In genomic region chr17:48908853-48909394, GRCh38 we compare ENCODE assay signal across 8 cellular contexts. TPM values are rescaled to one million over a fixed set of nuclear protein-coding genes. Genes with fewer than 3 reads are reported as not detected.
DNase-seq lines count a peak whose midpoint lies in the region; ATAC-seq and TF ChIP-seq lines count a peak whose summit lies in the region.

No MANE protein-coding gene starts in this region.

- H2AFZ ChIP-seq in PC-3 (ENCODE audit: low read length), result peak overlapping the region; percentile 56

- no peaks in the 10 kb centered on the region for H3K9me3 Mint-ChIP-seq in CD4-positive, alpha-beta T cell
- H3K9me3 Mint-ChIP-seq in naive thymus-derived CD8-positive, alpha-beta T cell, result no peaks in the 10 kb centered on the region
- peaks cover 0 to 3% of the 10 kb centered on the region in 2 donors for H3K9me3 Mint-ChIP-seq in stimulated activated naive B cell treated with anti-CD40 and anti-IgM and Interleukin-4, amounts not matched to agents 10 μg/mL and 1 μg/mL and 100 μg/mL, for 72 hours

- H3K4me1 Mint-ChIP-seq in CD4-positive, alpha-beta T cell (ENCODE audit: low read depth), result peaks cover 60% of the 10 kb centered on the region
- H3K4me1 Mint-ChIP-seq in naive thymus-derived CD8-positive, alpha-beta T cell, result peaks cover 29 to 59% (median 54%) of the 10 kb centered on the region in 4 donors
- peaks cover 39 to 50% of the 10 kb centered on the region in 2 donors for H3K4me1 Mint-ChIP-seq in stimulated activated naive B cell treated with anti-CD40 and anti-IgM and Interleukin-4, amounts not matched to agents 10 μg/mL and 1 μg/mL and 100 μg/mL, for 72 hours

- peak overlapping the region; percentile 85 for H3K4me3 ChIP-seq in PC-3 (ENCODE audit: low read length)

- intact Hi-C loops in CD4-positive, alpha-beta T cell (cut with DNase I, micrococcal nuclease), result loop anchor here (1.0 to 2.0 kb wide), 2 partner anchors 17 to 36 kb away; partner anchors contain the start of genes ATP5MC1 (in 2 of the 2) and SNF8 (in 1 of the 2)
- intact Hi-C loops in PC-3 (cut with micrococcal nuclease), result loop anchor here (1.0 kb wide), 1 partner anchor 17 kb away; the partner anchor contains the start of gene ATP5MC1

- no peaks in the 10 kb centered on the region for H3K27me3 Mint-ChIP-seq in CD4-positive, alpha-beta T cell
- no peaks in the 10 kb centered on the region for H3K27me3 Mint-ChIP-seq in naive thymus-derived CD8-positive, alpha-beta T cell
- no peaks in the 10 kb centered on the region for H3K27me3 Mint-ChIP-seq in stimulated activated naive B cell treated with anti-CD40 and anti-IgM and Interleukin-4, amounts not matched to agents 10 μg/mL and 1 μg/mL and 100 μg/mL, for 72 hours

- peak overlapping the region; percentile 86 for H3K27ac ChIP-seq in CD4-positive, alpha-beta T cell (ENCODE audit: low read depth, low read length)
- peak overlapping the region; percentile 74 for H3K27ac ChIP-seq in PC-3 (ENCODE audit: low read length)

- peak; percentile 31 for ATAC-seq in CD4-positive, alpha-beta T cell (ENCODE audit: poor library complexity)
- ATAC-seq in GM21390 (IDR thresholded peaks at IDR 0.05; ENCODE audit: unreplicated experiment) (peak; percentile 39), PC-3 (peak; percentile 60)
- peak; percentile 41 to 51 for ATAC-seq in naive thymus-derived CD8-positive, alpha-beta T cell
- peak; percentile 60 to 66 for ATAC-seq in stimulated activated naive B cell treated with anti-CD40 and anti-IgM and Interleukin-4, amounts not matched to agents 10 μg/mL and 1 μg/mL and 100 μg/mL, for 72 hours (replicated peaks)

- H3K4me2 ChIP-seq in PC-3 (ENCODE audit: low read length), result peak overlapping the region; percentile 89

- no TSS peak for BruUV-seq in PC-3 (replicated peaks; lab: Mats Ljungman, UMichigan)

- H3K4me3 Mint-ChIP-seq in CD4-positive, alpha-beta T cell, result peak overlapping the region; percentile 95
- H3K4me3 Mint-ChIP-seq in naive thymus-derived CD8-positive, alpha-beta T cell, result peak overlapping the region; percentile 82 to 94 (median 91)
- peak overlapping the region; percentile 91 to 100 for H3K4me3 Mint-ChIP-seq in stimulated activated naive B cell treated with anti-CD40 and anti-IgM and Interleukin-4, amounts not matched to agents 10 μg/mL and 1 μg/mL and 100 μg/mL, for 72 hours

- H3K4me1 ChIP-seq in PC-3 (ENCODE audit: insufficient read depth, low read length), result peaks cover 36% of the 10 kb centered on the region

- H3K27me3 ChIP-seq in CD4-positive, alpha-beta T cell (ENCODE audit: control insufficient read depth, insufficient read depth, low read length), result no peaks in the 10 kb centered on the region
- H3K27me3 ChIP-seq in PC-3 (ENCODE audit: low read length), result no peaks in the 10 kb centered on the region

- H3K36me3 Mint-ChIP-seq in CD4-positive, alpha-beta T cell (ENCODE audit: low read depth), result peaks cover 57% of the 10 kb centered on the region
- peaks cover 0 to 41% (median 4%) of the 10 kb centered on the region in 3 donors for H3K36me3 Mint-ChIP-seq in naive thymus-derived CD8-positive, alpha-beta T cell
- peaks cover 39 to 47% of the 10 kb centered on the region in 2 donors for H3K36me3 Mint-ChIP-seq in stimulated activated naive B cell treated with anti-CD40 and anti-IgM and Interleukin-4, amounts not matched to agents 10 μg/mL and 1 μg/mL and 100 μg/mL, for 72 hours

- peak overlapping the region; percentile 94 for H3K9ac ChIP-seq in PC-3 (ENCODE audit: low read length)

- POLR2A ChIA-PET in CD4-positive, alpha-beta T cell (lab: Charles Lee), result interaction anchor here (1.5 to 4.9 kb wide), 3 partner anchors 11 to 36 kb away, joined by 4 to 112 read pairs (median 23); partner anchors contain the start of genes ATP5MC1 and SNF8
- POLR2A ChIA-PET in PC-3 (lab: Charles Lee; ENCODE audit: unreplicated experiment), result no interaction called here
- POLR2A ChIA-PET in naive thymus-derived CD8-positive, alpha-beta T cell (lab: Charles Lee), result interaction anchor here (0.7 to 3.4 kb wide), 9 partner anchors 10 to 102 kb away, joined by 3 to 75 read pairs (median 5); partner anchors contain the start of genes ATP5MC1, SNF8 and TTLL6

- no peak for TF ChIP-seq CTCF in CD4-positive, alpha-beta T cell (IDR thresholded peaks at IDR 0.05)
- TF ChIP-seq CTCF in PC-3 (conservative IDR thresholded peaks at IDR 0.05; ENCODE audit: low read depth, low read length), result no peak

- peaks cover 62% of the 10 kb centered on the region for H3K79me2 ChIP-seq in PC-3 (ENCODE audit: low read length)

- CTCF ChIA-PET in CD4-positive, alpha-beta T cell (lab: Charles Lee), result interaction anchor here (0.6 to 1.5 kb wide), 3 partner anchors 24 to 83 kb away, joined by 4 to 7 read pairs (median 5); no protein-coding TSS in a partner anchor
- CTCF ChIA-PET in PC-3 (lab: Charles Lee), result interaction anchor here (1.6 kb wide), 1 partner anchor 24 kb away, joined by 9 read pairs; no protein-coding TSS in a partner anchor

- peaks cover 34% of the 10 kb centered on the region for H3K36me3 ChIP-seq in PC-3 (ENCODE audit: low read depth, low read length)

- H3K9me3 ChIP-seq in CD4-positive, alpha-beta T cell (ENCODE audit: control insufficient read depth, low read length), result no peaks in the 10 kb centered on the region
- no peaks in the 10 kb centered on the region for H3K9me3 ChIP-seq in PC-3 (ENCODE audit: low read length)

- DNase-seq in CD4-positive, alpha-beta T cell, result peak; percentile 50 to 79 (median 74)
- DNase-seq in HuH-7 (ENCODE audit: low spot score) (peak; percentile 94), PC-3 (peak; percentile 91), activated T-helper 1 cell treated with Interleukin-2 at 50 U/mL for 16 hours (ENCODE audit: low read depth) (peak; percentile 67), fibroblast of gingiva (ENCODE audit: low read depth) (peak; percentile 84)
- DNase-seq in naive thymus-derived CD8-positive, alpha-beta T cell, result peak; percentile 67 to 94 (median 78)
- peak; percentile 75 for DNase-seq in stimulated activated naive B cell treated with anti-CD40 and anti-IgM and Interleukin-4, amounts not matched to agents 10 μg/mL and 1 μg/mL and 100 μg/mL, for 72 hours

- H3K9me2 ChIP-seq in PC-3 (replicated peaks; ENCODE audit: low read length), result no peaks in the 10 kb centered on the region

- H4K20me1 ChIP-seq in PC-3 (ENCODE audit: low read length), result peaks cover 43% of the 10 kb centered on the region

- no peaks in the 10 kb centered on the region for H3F3A ChIP-seq in PC-3 (ENCODE audit: low read length, unreplicated experiment)

- H3K27ac Mint-ChIP-seq in CD4-positive, alpha-beta T cell, result peak overlapping the region; percentile 87
- peak overlapping the region; percentile 87 to 98 (median 92) for H3K27ac Mint-ChIP-seq in naive thymus-derived CD8-positive, alpha-beta T cell
- peak overlapping the region; percentile 94 for H3K27ac Mint-ChIP-seq in stimulated activated naive B cell treated with anti-CD40 and anti-IgM and Interleukin-4, amounts not matched to agents 10 μg/mL and 1 μg/mL and 100 μg/mL, for 72 hours

RNA-seq across cellular contexts. Expression of gene UBE2Z, which starts 0.7 kb away (rescaled TPM):
- 10 to 100 TPM; 60.5 to 61.6 TPM for total RNA-seq in CD4-positive, alpha-beta T cell
- total RNA-seq in PC-3 (2014; rRNA removed), result 131 and 144 TPM in 2 replicates
- 100 to 1,000 TPM; 100 to 109 TPM for total RNA-seq in naive thymus-derived CD8-positive, alpha-beta T cell
- polyA plus RNA-seq in naive thymus-derived CD8-positive, alpha-beta T cell, result 10 to 100 TPM; 58.4 to 76.0 (median 65.2) TPM

RNA-seq across cellular contexts. Expression of gene ATP5MC1, which starts 16.3 kb away (rescaled TPM):
- total RNA-seq in CD4-positive, alpha-beta T cell, result 10 to 100 TPM; 11.8 to 13.9 TPM
- 192 and 265 TPM in 2 replicates for total RNA-seq in PC-3 (2014; rRNA removed)
- total RNA-seq in naive thymus-derived CD8-positive, alpha-beta T cell, result 10 to 100 TPM; 36.8 to 43.1 TPM
- 100 to 1,000 TPM; 162 to 215 (median 192) TPM for polyA plus RNA-seq in naive thymus-derived CD8-positive, alpha-beta T cell

RNA-seq across cellular contexts. Expression of gene SNF8, which starts 35.7 kb away (rescaled TPM):
- total RNA-seq in CD4-positive, alpha-beta T cell, result 10 to 100 TPM; 53.8 to 57.4 TPM
- 278 TPM in 2 replicates for total RNA-seq in PC-3 (2014; rRNA removed)
- 10 to 100 TPM; 57.1 to 63.7 TPM for total RNA-seq in naive thymus-derived CD8-positive, alpha-beta T cell
- polyA plus RNA-seq in naive thymus-derived CD8-positive, alpha-beta T cell, result 100 to 1,000 TPM; 104 to 110 (median 105) TPM

RNA-seq across cellular contexts. Expression of gene GIP, which starts 59.5 kb away (rescaled TPM):
- not detected for total RNA-seq in CD4-positive, alpha-beta T cell
- total RNA-seq in PC-3 (2014; rRNA removed), result not detected in 2 replicates
- not detected for total RNA-seq in naive thymus-derived CD8-positive, alpha-beta T cell
- polyA plus RNA-seq in naive thymus-derived CD8-positive, alpha-beta T cell, result not detected

Comparison
In these comparisons a context has a peak if more than half of its experiments do, and no peak if none do; other contexts are left out.
1. Peak in every context shown above with its lines: DNase-seq, ATAC-seq, H3K4me3 ChIP-seq and H3K27ac ChIP-seq.